12 cellular contexts compared by ENCODE assay signal in genomic region chr9:110115341-110115820, GRCh38.
A peak's percentile ranks its signal among the peaks of the same experiment; 100 is the strongest.
DNase-seq lines count a peak whose midpoint lies in the region; ATAC-seq and TF ChIP-seq lines count a peak whose summit lies in the region.
"Had no signal": no experiment of that assay in that cellular context is flagged by ENCODE, and none has a peak within 500 bp of the region (broad histone marks: within the 10 kb centered on the region; RNA-seq: fewer than 3 reads in every experiment).

No MANE protein-coding gene starts in this region.

- H3K27me3 Mint-ChIP-seq in Caco-2 (ENCODE audit: insufficient read depth, unreplicated experiment) (no peaks in the 10 kb centered on the region), osteocyte (ENCODE audit: unreplicated experiment) (no peaks in the 10 kb centered on the region)

- no peaks in the 10 kb centered on the region; the same call in 1 of the 2 replicates for H3K36me3 ChIP-seq in Caco-2 (ENCODE audit: control insufficient read depth, insufficient read depth, low read length)
- H3K36me3 ChIP-seq: BLaER1, neutrophil, vagina had no signal

- no peak for DNase-seq in Caco-2
- DNase-seq in astrocyte of the spinal cord (ENCODE audit: low read depth, low spot score): peak; percentile 65
- DNase-seq in left ventricle myocardium superior: peak; percentile 59
- DNase-seq in osteocyte (ENCODE audit: extremely low spot score, unreplicated experiment): no peak
- DNase-seq in NCI-H510A (lab: John Stamatoyannopoulos, UW): no peak
- DNase-seq in DMS 273 (lab: John Stamatoyannopoulos, UW; ENCODE audit: unreplicated experiment): no peak
- no peak for DNase-seq in CD1c-positive myeloid dendritic cell (ENCODE audit: extremely low spot score)
- DNase-seq: NCI-H446 treated with DMSO at 0.1 percent for 48 hours had no signal

- TF ChIP-seq CTCF in Caco-2 (IDR thresholded peaks at IDR 0.05; ENCODE audit: insufficient read depth in 1 of 2, low read depth in 1 of 2, low read length in 1 of 2, severe bottlenecking in 1 of 2, unreplicated experiment in 1 of 2) (no peak), astrocyte of the spinal cord (IDR thresholded peaks at IDR 0.05; ENCODE audit: low read depth, low read length) (no peak), osteocyte (IDR thresholded peaks at IDR 0.05) (no peak)

- intact Hi-C loops in Caco-2 (cut with micrococcal nuclease; ENCODE audit: unreplicated experiment): no loop called here
- intact Hi-C loops in left ventricle myocardium superior (cut with micrococcal nuclease): no loop called here

- peak; percentile 84 for ATAC-seq in left ventricle myocardium superior
- no peak for ATAC-seq in GM21786 (IDR thresholded peaks at IDR 0.05; ENCODE audit: unreplicated experiment)

- TSS peak; percentile 51 for BruUV-seq in Caco-2 (replicated peaks; lab: Mats Ljungman, UMichigan)

- H3K9me3 Mint-ChIP-seq in Caco-2 (ENCODE audit: unreplicated experiment) (no peaks in the 10 kb centered on the region), osteocyte (ENCODE audit: unreplicated experiment) (no peaks in the 10 kb centered on the region)

- H3K4me1 Mint-ChIP-seq in Caco-2 (ENCODE audit: low read depth, unreplicated experiment) (peaks cover 60% of the 10 kb centered on the region), osteocyte (ENCODE audit: unreplicated experiment) (peaks cover 41% of the 10 kb centered on the region)

- CTCF ChIA-PET in Caco-2 (lab: Charles Lee): interaction anchor here (1.0 kb wide), 1 partner anchor 16 kb away, joined by 3 read pairs; no protein-coding TSS in a partner anchor

- peak overlapping the region; percentile 82 for H3K27ac Mint-ChIP-seq in Caco-2 (ENCODE audit: unreplicated experiment)
- peak overlapping the region; percentile 94 for H3K27ac Mint-ChIP-seq in osteocyte (ENCODE audit: unreplicated experiment)

- H3K9me3 ChIP-seq in Caco-2: no peaks in the 10 kb centered on the region
- H3K9me3 ChIP-seq: BLaER1, neutrophil, vagina had no signal

- POLR2A ChIA-PET in Caco-2 (lab: Charles Lee): interaction anchor here (1.2 to 2.3 kb wide), 5 partner anchors 10 to 16 kb away, joined by 4 to 13 read pairs (median 6); no protein-coding TSS in a partner anchor

- peaks cover 77% of the 10 kb centered on the region for H3K4me1 ChIP-seq in Caco-2

- H3K36me3 Mint-ChIP-seq in Caco-2 (ENCODE audit: insufficient read depth, unreplicated experiment) (peaks cover 24% of the 10 kb centered on the region), osteocyte (ENCODE audit: unreplicated experiment) (no peaks in the 10 kb centered on the region)

- H3K27me3 ChIP-seq in Caco-2 (replicated peaks; ENCODE audit: control insufficient read depth, insufficient read depth, low read length): no peaks in the 10 kb centered on the region
- H3K27me3 ChIP-seq: BLaER1, neutrophil, vagina had no signal

- no peak overlapping the region for H3K4me3 ChIP-seq in Caco-2 (ENCODE audit: low read depth, low read length)
- H3K4me3 ChIP-seq in astrocyte of the spinal cord (ENCODE audit: low read depth, low read length): no peak overlapping the region
- H3K4me3 ChIP-seq: BLaER1, vagina had no signal

- H3K4me3 Mint-ChIP-seq in Caco-2 (ENCODE audit: unreplicated experiment) (peak overlapping the region; percentile 40), osteocyte (ENCODE audit: unreplicated experiment) (no peak overlapping the region)

- in situ Hi-C loops in astrocyte of the spinal cord (cut with HindIII; ENCODE audit: low sequenced_read_pairs): no loop called here

Comparison
In these comparisons a context has a peak if more than half of its experiments do, and no peak if none do; other contexts are left out.
1. DNase-seq: peak in astrocyte of the spinal cord (single experiment) and left ventricle myocardium superior (single experiment); none in Caco-2 (0 of 2), osteocyte (single experiment), NCI-H510A (single experiment), DMS 273 (single experiment) and CD1c-positive myeloid dendritic cell (single experiment).